8 cellular contexts compared by ENCODE assay signal in genomic region chr19:49474545-49474930, GRCh38. TPM values are rescaled to one million over a fixed set of nuclear protein-coding genes. Genes with fewer than 3 reads are reported as not detected.
DNase-seq lines count a peak whose midpoint lies in the region; ATAC-seq, FAIRE-seq and TF ChIP-seq lines count a peak whose summit lies in the region.

No MANE protein-coding gene starts in this region.

- peak overlapping the region; percentile 81 for H3K4me3 ChIP-seq in AG09309 (ENCODE audit: control insufficient read depth, low read depth, low read length)
- H3K4me3 ChIP-seq in Jurkat, Clone E6-1 (ENCODE audit: low read length) = peak overlapping the region; percentile 62
- H3K4me3 ChIP-seq in pancreas = peak overlapping the region in 2 of 4 donors; percentile 45 to 66

- no peaks in the 10 kb centered on the region for H3K36me3 Mint-ChIP-seq in chondrocyte (ENCODE audit: low read depth)
- H3K36me3 Mint-ChIP-seq in naive B cell = no peaks in the 10 kb centered on the region

- H3K27ac ChIP-seq in pancreas = no peak overlapping the region

- H3K9me3 Mint-ChIP-seq in chondrocyte (ENCODE audit: low read depth) (no peaks in the 10 kb centered on the region), naive B cell (peaks cover 0 to 6% (median 0%) of the 10 kb centered on the region in 7 donors)

- H3K27ac Mint-ChIP-seq in chondrocyte (ENCODE audit: unreplicated experiment) (peak overlapping the region; percentile 12), naive B cell (peak overlapping the region; percentile 95 to 98 (median 97))

- no peak for FAIRE-seq in pancreas (lab: Jason Lieb, UNC)

- intact Hi-C loops in pancreas (cut with DNase I) = no loop called here

- H3K4me1 Mint-ChIP-seq in chondrocyte (ENCODE audit: low read depth) (peaks cover 9% of the 10 kb centered on the region), naive B cell (peaks cover 37 to 58% (median 52%) of the 10 kb centered on the region in 3 donors)

- DNase-seq in AG09309 (ENCODE audit: low read depth) (no peak), chondrocyte (ENCODE audit: low spot score) (no peak), naive B cell (no peak), DMS79 (lab: John Stamatoyannopoulos, UW) (no peak), dedifferentiated amniotic fluid mesenchymal stem cell (ENCODE audit: extremely low spot score) (no peak), pancreas (no peak)
- DNase-seq in Jurkat, Clone E6-1 (ENCODE audit: low read depth, low spot score) = no peak

- ATAC-seq in naive B cell (ENCODE audit: low read depth in 2 of 2) = no peak
- ATAC-seq in GM21390 (IDR thresholded peaks at IDR 0.05; ENCODE audit: unreplicated experiment) = no peak
- ATAC-seq in pancreas = no peak

- 18 to 21% methylated on average over 11 of the region's 11 CpGs for WGBS in pancreas, 2 donors

- TF ChIP-seq CTCF in AG09309 (IDR thresholded peaks at IDR 0.05; ENCODE audit: control insufficient read depth, insufficient read depth, low read depth, low read length, missing control alignments) (no peak), chondrocyte (IDR thresholded peaks at IDR 0.05) (no peak), pancreas (IDR thresholded peaks at IDR 0.05) (no peak)

- H3K4me1 ChIP-seq in pancreas = peaks cover 0 to 4% (median 0%) of the 10 kb centered on the region in 3 donors

- no peaks in the 10 kb centered on the region for H3K27me3 ChIP-seq in pancreas

- H3K4me3 Mint-ChIP-seq in chondrocyte (ENCODE audit: unreplicated experiment) = peak overlapping the region; percentile 70
- H3K4me3 Mint-ChIP-seq in naive B cell = peak overlapping the region; percentile 81 to 96 (median 91)

- H3K27me3 Mint-ChIP-seq in chondrocyte (ENCODE audit: low read depth) = peaks cover 2% of the 10 kb centered on the region
- H3K27me3 Mint-ChIP-seq in naive B cell = no peaks in the 10 kb centered on the region

- H3K36me3 ChIP-seq in pancreas = no peaks in the 10 kb centered on the region

- no peaks in the 10 kb centered on the region for H3K9me3 ChIP-seq in pancreas

RNA-seq across cellular contexts. Expression of gene FLT3LG, which starts 0.5 kb away (rescaled TPM):
- 14.7 TPM for polyA plus RNA-seq in Jurkat, Clone E6-1 (2012; ENCODE audit: insufficient read depth, insufficient read length)
- total RNA-seq in chondrocyte = 1.6 to 3.4 TPM (median 1.9 TPM) in 3 replicates
- 10 to 100 TPM in 5 of 6 donors, 1 to 10 TPM in 1; 9.5 to 15.0 (median 11.4) TPM for polyA plus RNA-seq in naive B cell (ENCODE audit: low read depth in 6 of 6)
- 1 to 10 TPM in 5 of 6 donors, under 1 TPM in 1; 0.79 to 3.7 (median 1.8) TPM for total RNA-seq in pancreas
- polyA plus RNA-seq in pancreas = 1 to 10 TPM; 7.1 to 8.4 TPM

RNA-seq across cellular contexts. Expression of gene RPL13A, which starts 12.9 kb away (rescaled TPM):
- polyA plus RNA-seq in Jurkat, Clone E6-1 (2012; ENCODE audit: insufficient read depth, insufficient read length) = 3,715 TPM
- total RNA-seq in chondrocyte (1,566 to 1,771 TPM (median 1,602 TPM) in 3 replicates), pancreas (1,000 to 10,000 TPM; 1,459 to 2,866 (median 2,217) TPM)
- polyA plus RNA-seq in naive B cell (ENCODE audit: low read depth in 6 of 6) (1,000 to 10,000 TPM; 1,519 to 3,103 (median 2,606) TPM), pancreas (1,000 to 10,000 TPM; 1,585 to 1,842 TPM)

RNA-seq across cellular contexts. Expression of gene ALDH16A1, which starts 21.5 kb away (rescaled TPM):
- 27.4 TPM for polyA plus RNA-seq in Jurkat, Clone E6-1 (2012; ENCODE audit: insufficient read depth, insufficient read length)
- 23.2 to 34.9 TPM (median 24.5 TPM) in 3 replicates for total RNA-seq in chondrocyte
- polyA plus RNA-seq in naive B cell (ENCODE audit: low read depth in 6 of 6) = 100 to 1,000 TPM in 1 of 6 donors, 10 to 100 TPM in 5; 54.2 to 103 (median 74.6) TPM
- total RNA-seq in pancreas = 10 to 100 TPM; 16.1 to 22.9 (median 19.8) TPM
- polyA plus RNA-seq in pancreas = 10 to 100 TPM; 72.4 to 89.3 TPM

RNA-seq across cellular contexts. Expression of gene RPS11, which starts 21.7 kb away (rescaled TPM):
- polyA plus RNA-seq in Jurkat, Clone E6-1 (2012; ENCODE audit: insufficient read depth, insufficient read length) = 3,956 TPM
- total RNA-seq in chondrocyte (1,193 to 1,478 TPM (median 1,199 TPM) in 3 replicates), pancreas (1,000 to 10,000 TPM in 4 of 6 donors, 100 to 1,000 TPM in 2; 765 to 1,427 (median 1,126) TPM)
- polyA plus RNA-seq in naive B cell (ENCODE audit: low read depth in 6 of 6) (1,000 to 10,000 TPM; 2,581 to 3,900 (median 3,339) TPM), pancreas (1,000 to 10,000 TPM; 2,346 to 2,426 TPM)

RNA-seq across cellular contexts. Expression of gene PIH1D1, which starts 22.9 kb away (rescaled TPM):
- 133 TPM for polyA plus RNA-seq in Jurkat, Clone E6-1 (2012; ENCODE audit: insufficient read depth, insufficient read length)
- total RNA-seq in chondrocyte (52.1 to 60.2 TPM (median 54.6 TPM) in 3 replicates), pancreas (10 to 100 TPM; 34.2 to 49.1 (median 37.2) TPM)
- polyA plus RNA-seq in naive B cell (ENCODE audit: low read depth in 6 of 6) (10 to 100 TPM; 70.3 to 95.3 (median 79.0) TPM), pancreas (100 to 1,000 TPM in 1 of 2 donors, 10 to 100 TPM in 1; 82.5 to 110 TPM)
